ENCODE assay signal across 7 cellular contexts in the genomic region with DNA sequence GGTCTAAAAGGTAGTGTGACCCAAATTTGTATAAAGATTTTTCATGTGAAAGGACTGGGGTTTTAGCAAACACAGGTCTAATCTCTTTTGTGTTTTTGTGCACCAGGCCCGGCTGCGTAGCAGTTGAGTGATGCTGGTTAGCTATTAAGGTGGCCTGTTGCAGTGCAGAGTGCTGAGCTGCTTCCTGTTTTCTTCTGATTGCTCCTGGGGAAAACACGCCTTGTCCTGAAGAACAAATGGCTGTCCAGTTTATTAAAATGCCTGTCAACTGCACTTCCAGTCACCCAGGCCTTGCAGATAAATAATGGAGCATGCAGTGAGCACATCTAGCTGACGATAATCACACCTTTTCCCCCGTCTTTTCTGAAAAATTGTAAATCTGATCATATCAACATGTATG. TPM values are rescaled to one million over a fixed set of nuclear protein-coding genes. Genes with fewer than 3 reads are reported as not detected.
DNase-seq lines count a peak whose midpoint lies in the region; ATAC-seq, FAIRE-seq and TF ChIP-seq lines count a peak whose summit lies in the region.

No MANE protein-coding gene starts in this region.

- peaks cover 11% of the 10 kb centered on the region for H4K20me1 ChIP-seq in astrocyte (ENCODE audit: insufficient read depth, low read length)

- H3K36me3 ChIP-seq in astrocyte (ENCODE audit: insufficient read depth, low read length) = no peaks in the 10 kb centered on the region

- no peak for TF ChIP-seq CTCF in astrocyte (IDR thresholded peaks at IDR 0.05; ENCODE audit: insufficient read depth, low read depth, low read length)

- CTCF ChIA-PET in T-cell (lab: Charles Lee) = interaction anchor here (0.5 to 5.7 kb wide), 20 partner anchors 16 to 1833 kb away, joined by 3 to 73 read pairs (median 4); a partner anchor contains a TSS

- intact Hi-C loops in sciatic nerve (cut with DNase I) = loop anchor here (5.0 kb wide), 1 partner anchor 96 kb away; a partner anchor contains a TSS

- peak overlapping the region; percentile 93 for H3K4me2 ChIP-seq in astrocyte (ENCODE audit: low read length)

- no peaks in the 10 kb centered on the region for H3K27me3 Mint-ChIP-seq in T-cell
- no peaks in the 10 kb centered on the region for H3K27me3 Mint-ChIP-seq in astrocyte (ENCODE audit: low read depth, unreplicated experiment)

- H2AFZ ChIP-seq in astrocyte (ENCODE audit: low read depth, low read length) = no peak overlapping the region

- peaks cover 33% of the 10 kb centered on the region for H3K79me2 ChIP-seq in astrocyte (ENCODE audit: insufficient read depth, low read length)

- DNase-seq in NCI-H1417 (lab: John Stamatoyannopoulos, UW) (peak; percentile 77 to 98 (median 81)), T-cell (peak; percentile 23 to 79 (median 63)), astrocyte (ENCODE audit: low read depth) (peak; percentile 97), hypothalamus (lab: John Stamatoyannopoulos, UW) (peak in 41 of 51 donors; percentile 8 to 81 (median 55)), sciatic nerve (ENCODE audit: low spot score) (peak; percentile 79)

- H3K27me3 ChIP-seq in astrocyte (ENCODE audit: insufficient read depth, low read length) = no peaks in the 10 kb centered on the region

- no peaks in the 10 kb centered on the region for H3K9me3 ChIP-seq in astrocyte (ENCODE audit: insufficient read depth, low read depth, low read length)

- H3K36me3 Mint-ChIP-seq in T-cell = peaks cover 13% of the 10 kb centered on the region
- peaks cover 2% of the 10 kb centered on the region for H3K36me3 Mint-ChIP-seq in astrocyte (ENCODE audit: low read depth, unreplicated experiment)

- peak overlapping the region; percentile 97 to 99 for H3K27ac Mint-ChIP-seq in T-cell
- peak overlapping the region; percentile 51 for H3K27ac Mint-ChIP-seq in astrocyte (ENCODE audit: unreplicated experiment)

- H3K9me3 Mint-ChIP-seq in T-cell (no peaks in the 10 kb centered on the region), astrocyte (ENCODE audit: unreplicated experiment) (no peaks in the 10 kb centered on the region)

- H3K9ac ChIP-seq in astrocyte (ENCODE audit: low read length) = peak overlapping the region; percentile 97

- FAIRE-seq in astrocyte (lab: Jason Lieb, UNC) = no peak

- H3K4me1 Mint-ChIP-seq in T-cell (peaks cover 33 to 46% (median 35%) of the 10 kb centered on the region in 3 donors), astrocyte (ENCODE audit: low read depth, unreplicated experiment) (peaks cover 14% of the 10 kb centered on the region)

- H3K4me3 ChIP-seq in astrocyte (ENCODE audit: insufficient read depth, low read depth, low read length) = peak overlapping the region; percentile 91

- H3K27ac ChIP-seq in astrocyte (ENCODE audit: low read depth, low read length) = peak overlapping the region; percentile 90

- POLR2A ChIA-PET in T-cell (lab: Charles Lee) = interaction anchor here (0.7 to 3.1 kb wide), 8 partner anchors 21 to 1327 kb away, joined by 3 to 33 read pairs (median 4); a partner anchor contains a TSS

- ATAC-seq in GM18499 (IDR thresholded peaks at IDR 0.05; ENCODE audit: insufficient read depth, unreplicated experiment) (peak; percentile 66), HG02763 (IDR thresholded peaks at IDR 0.05; ENCODE audit: unreplicated experiment) (peak; percentile 64), T-cell (replicated peaks in 1 of 4) (peak; percentile 56 to 72 (median 61)), sciatic nerve (peak; percentile 96)

- peaks cover 11% of the 10 kb centered on the region for H3K4me1 ChIP-seq in astrocyte (ENCODE audit: insufficient read depth, low read length)

- H3K4me3 Mint-ChIP-seq in T-cell = peak overlapping the region; percentile 94 to 100 (median 97)
- peak overlapping the region; percentile 100 for H3K4me3 Mint-ChIP-seq in astrocyte (ENCODE audit: unreplicated experiment)

RNA-seq across cellular contexts. Expression of a gene that starts 1.8 kb away (rescaled TPM):
- total RNA-seq in T-cell (10 to 100 TPM; 61.2 to 84.0 (median 72.7) TPM), astrocyte (41.6 and 47.5 TPM in 2 replicates), sciatic nerve (65.0 TPM)

RNA-seq across cellular contexts. Expression of a gene that starts 19.3 kb away (rescaled TPM):
- total RNA-seq in T-cell (not detected), astrocyte (not detected in 2 replicates), sciatic nerve (not detected)

RNA-seq across cellular contexts. Expression of a gene that starts 21.1 kb away (rescaled TPM):
- total RNA-seq in T-cell (10 to 100 TPM in 2 of 5 donors, 1 to 10 TPM in 3; 7.4 to 13.1 (median 9.8) TPM), astrocyte (29.8 and 34.4 TPM in 2 replicates), sciatic nerve (104 TPM)

RNA-seq across cellular contexts. Expression of a gene that starts 43.5 kb away (rescaled TPM):
- not detected for total RNA-seq in T-cell
- 0.41 TPM in 1 of 2 replicates, not detected in the other for total RNA-seq in astrocyte
- total RNA-seq in sciatic nerve = not detected

Comparison
In these comparisons a context has a peak if more than half of its experiments do, and no peak if none do; other contexts are left out.
1. Peak in every context shown above with its lines: DNase-seq, ATAC-seq, H3K4me3 ChIP-seq and H3K27ac ChIP-seq.